In the genomic region with DNA sequence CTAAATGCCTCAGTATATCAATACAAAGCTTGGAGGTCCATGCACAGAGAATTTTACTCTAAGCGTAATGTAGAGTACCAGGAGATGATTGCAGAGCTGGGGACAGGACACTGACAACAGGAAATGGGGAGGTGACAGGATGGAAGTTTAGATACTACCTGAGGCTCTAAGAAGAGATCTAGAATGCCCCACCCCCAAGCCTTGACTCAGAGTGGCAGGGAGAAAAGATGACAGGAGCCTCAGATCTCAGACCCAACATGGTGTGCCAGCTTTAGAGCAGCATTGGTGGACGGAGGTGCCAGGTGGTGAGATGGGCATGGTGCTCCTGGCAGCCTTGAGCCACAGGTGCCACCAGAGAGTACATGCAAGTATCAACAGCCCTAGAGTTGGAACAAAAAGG, we compare ENCODE assay signal across 24 cellular contexts.
"Had no signal": no experiment of that assay in that cellular context is flagged by ENCODE, and none has a peak within 500 bp of the region (broad histone marks: within the 10 kb centered on the region; RNA-seq: fewer than 3 reads in every experiment).

No MANE protein-coding gene starts in this region.

- H3K36me3 Mint-ChIP-seq: stimulated activated memory B cell treated with anti-CD40 and anti-IgM and Interleukin-4, amounts not matched to agents 10 μg/mL and 1 μg/mL and 100 μg/mL, for 72 hours had no signal

- H3K4me1 Mint-ChIP-seq: stimulated activated memory B cell treated with anti-CD40 and anti-IgM and Interleukin-4, amounts not matched to agents 10 μg/mL and 1 μg/mL and 100 μg/mL, for 72 hours had no signal

- H3K4me2 ChIP-seq: hepatocyte, SK-N-SH had no signal

- ATAC-seq: gastroesophageal sphincter; left ventricle myocardium superior; pancreas; sciatic nerve; stimulated activated memory B cell treated with anti-CD40 and anti-IgM and Interleukin-4, amounts not matched to agents 10 μg/mL and 1 μg/mL and 100 μg/mL, for 72 hours had no signal

- H3K4me3 ChIP-seq: breast epithelium, gastroesophageal sphincter, hepatocyte, pancreas, prostate gland, skin epidermis, suprapubic skin, tibial artery had no signal

- H3K4me1 ChIP-seq: breast epithelium, gastroesophageal sphincter, pancreas, prostate gland, suprapubic skin had no signal

- H3K27me3 ChIP-seq: breast epithelium, gastroesophageal sphincter, pancreas, suprapubic skin, tibial artery had no signal

- FAIRE-seq: endothelial cell of umbilical vein, pancreas had no signal

- H3K27ac Mint-ChIP-seq: activated T-cell treated with anti-CD3 and anti-CD28 coated beads, Interleukin-2, amount 50 U/mL, for 72 hours; stimulated activated memory B cell treated with anti-CD40 and anti-IgM and Interleukin-4, amounts not matched to agents 10 μg/mL and 1 μg/mL and 100 μg/mL, for 72 hours had no signal

- H3K4me3 Mint-ChIP-seq: activated T-cell treated with anti-CD3 and anti-CD28 coated beads, Interleukin-2, amount 50 U/mL, for 72 hours; stimulated activated memory B cell treated with anti-CD40 and anti-IgM and Interleukin-4, amounts not matched to agents 10 μg/mL and 1 μg/mL and 100 μg/mL, for 72 hours had no signal

- H2AFZ ChIP-seq: hepatocyte had no signal

- H3K9ac ChIP-seq: SK-N-SH had no signal

- H3K27ac ChIP-seq: breast epithelium, gastroesophageal sphincter, hepatocyte, pancreas, prostate gland, skin epidermis, suprapubic skin, tibial artery had no signal

- DNase-seq: activated CD4-positive, CD25-positive, alpha-beta regulatory T cell treated with anti-CD3 and anti-CD28 coated beads, Interleukin-2, amount 50 U/mL, for 72 hours; amygdala; central memory CD4-positive, alpha-beta T cell; islet precursor cell; left ventricle myocardium superior; nucleus accumbens; pancreas; retina; SK-N-SH; stimulated activated CD4-positive, alpha-beta T cell treated with anti-CD3 and anti-CD28 coated beads, Interleukin-12 subunit alpha, Interleukin-12 subunit beta, amount 100 ng/mL, for 4 hours; stimulated activated CD4-positive, alpha-beta T cell treated with anti-CD3 and anti-CD28 coated beads, Interleukin-4, amount 100 ng/mL, for 1 hour; stimulated activated CD8-positive, alpha-beta memory T cell treated with anti-CD3 and anti-CD28 coated beads, Interleukin-4, amount 100 ng/mL, for 48 hours; T-helper 2 cell; tibial artery had no signal

- H3K36me3 ChIP-seq: breast epithelium, gastroesophageal sphincter, pancreas, prostate gland, suprapubic skin, tibial artery had no signal

- H3K79me2 ChIP-seq: hepatocyte had no signal

- H3K9me3 ChIP-seq: breast epithelium, gastroesophageal sphincter, pancreas, prostate gland, SK-N-SH, suprapubic skin, tibial artery had no signal
